Comparison of ENCODE assay signal across 8 cellular contexts in the genomic region with DNA sequence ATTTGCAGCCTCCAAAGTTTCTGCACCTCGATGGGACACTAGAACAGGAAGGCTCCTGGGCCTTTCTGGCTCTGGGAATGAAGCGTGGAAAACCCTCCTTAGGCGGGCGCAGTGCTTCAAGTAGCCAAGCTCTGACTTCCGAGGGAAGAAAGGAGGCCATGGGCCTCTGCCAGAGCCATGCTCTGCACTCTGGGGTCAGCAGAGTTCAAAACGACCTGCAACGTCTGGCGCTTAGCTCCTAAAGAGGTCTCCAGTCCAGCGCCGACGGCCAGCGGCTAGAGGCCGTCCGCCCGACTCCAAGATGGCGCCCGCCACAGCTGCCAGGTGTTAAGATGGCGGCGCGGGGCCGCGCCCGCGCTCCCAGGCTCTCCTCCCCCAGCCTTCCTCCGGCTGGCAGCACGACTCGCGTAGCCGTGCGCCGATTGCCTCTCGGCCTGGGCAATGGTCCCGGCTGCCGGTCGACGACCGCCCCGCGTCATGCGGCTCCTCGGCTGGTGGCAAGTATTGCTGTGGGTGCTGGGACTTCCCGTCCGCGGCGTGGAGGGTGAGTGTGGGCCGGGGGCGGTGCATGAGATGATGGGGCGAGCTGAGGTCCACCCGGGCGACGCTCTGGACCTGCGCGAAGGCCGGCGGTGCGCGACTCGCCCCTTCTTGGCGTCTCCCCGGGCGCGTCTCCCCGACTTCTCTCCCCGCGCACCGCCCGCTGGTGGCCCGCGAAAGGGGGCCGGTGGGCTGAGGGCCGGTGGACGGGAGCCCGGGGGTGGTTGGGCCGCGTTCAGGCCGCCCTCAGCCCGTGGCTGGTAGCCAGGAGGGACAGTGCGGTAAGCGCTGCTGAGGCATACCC. TPM values are rescaled to one million over a fixed set of nuclear protein-coding genes. Genes with fewer than 3 reads are reported as not detected.
DNase-seq lines count a peak whose midpoint lies in the region; ATAC-seq, FAIRE-seq and TF ChIP-seq lines count a peak whose summit lies in the region.

A gene with protein sequence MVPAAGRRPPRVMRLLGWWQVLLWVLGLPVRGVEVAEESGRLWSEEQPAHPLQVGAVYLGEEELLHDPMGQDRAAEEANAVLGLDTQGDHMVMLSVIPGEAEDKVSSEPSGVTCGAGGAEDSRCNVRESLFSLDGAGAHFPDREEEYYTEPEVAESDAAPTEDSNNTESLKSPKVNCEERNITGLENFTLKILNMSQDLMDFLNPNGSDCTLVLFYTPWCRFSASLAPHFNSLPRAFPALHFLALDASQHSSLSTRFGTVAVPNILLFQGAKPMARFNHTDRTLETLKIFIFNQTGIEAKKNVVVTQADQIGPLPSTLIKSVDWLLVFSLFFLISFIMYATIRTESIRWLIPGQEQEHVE (plus strand): TSS at position 385 of the 844 bp plus-strand sequence. CDS start 57 bp downstream, at position 442.

- H3K4me1 ChIP-seq in A549 = peaks cover 10% of the 10 kb centered on the region; the same call in 2 of the 3 replicates

- POLR2A ChIA-PET in A549 (lab: Yijun Ruan, JAX) = interaction anchor here (0.6 to 2.2 kb wide), 9 partner anchors 16 to 121 kb away, joined by 3 to 20 read pairs (median 4); a partner anchor contains a TSS

- CTCF ChIA-PET in A549 (lab: Yijun Ruan, JAX) = interaction anchor here (0.7 to 1.1 kb wide), 5 partner anchors 10 to 401 kb away, joined by 3 to 5 read pairs (median 3); a partner anchor contains a TSS

- ATAC-seq in A549 = peak; percentile 91 to 96
- ATAC-seq in GM18520 (IDR thresholded peaks at IDR 0.05; ENCODE audit: unreplicated experiment) = peak; percentile 80
- ATAC-seq in HG03066 (IDR thresholded peaks at IDR 0.05; ENCODE audit: low read depth, unreplicated experiment) = peak; percentile 75

- peak; percentile 97 for TF ChIP-seq POLR2A in A549 (IDR thresholded peaks at IDR 0.05; ENCODE audit: low read length)

- TF ChIP-seq CTCF in A549 (IDR thresholded peaks at IDR 0.05) = no peak

- 14% methylated on average over 17 of the region's 79 CpGs for WGBS in A549 (ENCODE audit: missing lambda C conversion rate)

- FAIRE-seq in A549 (lab: Jason Lieb, UNC) = no peak

- no peaks in the 10 kb centered on the region for H3K9me3 ChIP-seq in A549

- peak within 1 kb of the TSS; percentile 95 to 96 for H3K27ac ChIP-seq in A549

- DNase-seq in A549 (ENCODE audit: low read depth in 1 of 2, low spot score in 1 of 2) (peak; percentile 85 to 89), NCI-H2227 (lab: John Stamatoyannopoulos, UW; ENCODE audit: unreplicated experiment) (peak; percentile 86), islet precursor cell (peak; percentile 94)
- peak; percentile 57 for DNase-seq in activated CD4-positive, CD25-positive, alpha-beta regulatory T cell treated with anti-CD3 and anti-CD28 coated beads, Interleukin-2, amount 50 U/mL, for 16 hours (ENCODE audit: low read depth, low spot score)
- DNase-seq in central memory CD4-positive, alpha-beta T cell = peak; percentile 77
- DNase-seq in stimulated activated CD4-positive, alpha-beta T cell treated with anti-CD3 and anti-CD28 coated beads, Interleukin-12 subunit alpha, Interleukin-12 subunit beta, amount 100 ng/mL, for 48 hours (ENCODE audit: low read depth in 2 of 3, low spot score in 1 of 3) = peak; percentile 66 to 76 (median 70)

- peak within 1 kb of the TSS; percentile 78 for H3K4me3 ChIP-seq in A549

- TF ChIP-seq EP300 in A549 (IDR thresholded peaks at IDR 0.05) = no peak

- no peak for TF ChIP-seq RAD21 in A549 (conservative IDR thresholded peaks at IDR 0.05 in 1 of 2, IDR thresholded peaks at IDR 0.05 in 1 of 2)

- peak within 1 kb of the TSS; percentile 92 for H3K4me2 ChIP-seq in A549

TF ChIP-seq in A549, 52 proteins besides CTCF, POLR2A, EP300 and RAD21 (continues in another document):
- TF ChIP-seq, protein P1, sequence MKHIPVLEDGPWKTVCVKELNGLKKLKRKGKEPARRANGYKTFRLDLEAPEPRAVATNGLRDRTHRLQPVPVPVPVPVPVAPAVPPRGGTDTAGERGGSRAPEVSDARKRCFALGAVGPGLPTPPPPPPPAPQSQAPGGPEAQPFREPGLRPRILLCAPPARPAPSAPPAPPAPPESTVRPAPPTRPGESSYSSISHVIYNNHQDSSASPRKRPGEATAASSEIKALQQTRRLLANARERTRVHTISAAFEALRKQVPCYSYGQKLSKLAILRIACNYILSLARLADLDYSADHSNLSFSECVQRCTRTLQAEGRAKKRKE (CRISPR knock-in tag; IDR thresholded peaks at IDR 0.05; ENCODE audit: low read depth) = no peak
- TF ChIP-seq, protein P2, sequence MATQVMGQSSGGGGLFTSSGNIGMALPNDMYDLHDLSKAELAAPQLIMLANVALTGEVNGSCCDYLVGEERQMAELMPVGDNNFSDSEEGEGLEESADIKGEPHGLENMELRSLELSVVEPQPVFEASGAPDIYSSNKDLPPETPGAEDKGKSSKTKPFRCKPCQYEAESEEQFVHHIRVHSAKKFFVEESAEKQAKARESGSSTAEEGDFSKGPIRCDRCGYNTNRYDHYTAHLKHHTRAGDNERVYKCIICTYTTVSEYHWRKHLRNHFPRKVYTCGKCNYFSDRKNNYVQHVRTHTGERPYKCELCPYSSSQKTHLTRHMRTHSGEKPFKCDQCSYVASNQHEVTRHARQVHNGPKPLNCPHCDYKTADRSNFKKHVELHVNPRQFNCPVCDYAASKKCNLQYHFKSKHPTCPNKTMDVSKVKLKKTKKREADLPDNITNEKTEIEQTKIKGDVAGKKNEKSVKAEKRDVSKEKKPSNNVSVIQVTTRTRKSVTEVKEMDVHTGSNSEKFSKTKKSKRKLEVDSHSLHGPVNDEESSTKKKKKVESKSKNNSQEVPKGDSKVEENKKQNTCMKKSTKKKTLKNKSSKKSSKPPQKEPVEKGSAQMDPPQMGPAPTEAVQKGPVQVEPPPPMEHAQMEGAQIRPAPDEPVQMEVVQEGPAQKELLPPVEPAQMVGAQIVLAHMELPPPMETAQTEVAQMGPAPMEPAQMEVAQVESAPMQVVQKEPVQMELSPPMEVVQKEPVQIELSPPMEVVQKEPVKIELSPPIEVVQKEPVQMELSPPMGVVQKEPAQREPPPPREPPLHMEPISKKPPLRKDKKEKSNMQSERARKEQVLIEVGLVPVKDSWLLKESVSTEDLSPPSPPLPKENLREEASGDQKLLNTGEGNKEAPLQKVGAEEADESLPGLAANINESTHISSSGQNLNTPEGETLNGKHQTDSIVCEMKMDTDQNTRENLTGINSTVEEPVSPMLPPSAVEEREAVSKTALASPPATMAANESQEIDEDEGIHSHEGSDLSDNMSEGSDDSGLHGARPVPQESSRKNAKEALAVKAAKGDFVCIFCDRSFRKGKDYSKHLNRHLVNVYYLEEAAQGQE (IDR thresholded peaks at IDR 0.05) = no peak
- no peak for TF ChIP-seq CBX8 (IDR thresholded peaks at IDR 0.05)
- TF ChIP-seq CEBPB (IDR thresholded peaks at IDR 0.05) = no peak
- no peak for TF ChIP-seq FOXS1 (CRISPR knock-in tag; IDR thresholded peaks at IDR 0.05)
- TF ChIP-seq ZC3H11A (IDR thresholded peaks at IDR 0.05) = no peak
- no peak for TF ChIP-seq MAZ (IDR thresholded peaks at IDR 0.05; ENCODE audit: borderline replicate concordance, low read depth, low read length)
- no peak for TF ChIP-seq FOSB (CRISPR knock-in tag; IDR thresholded peaks at IDR 0.05)
- TF ChIP-seq HOXB13 (CRISPR knock-in tag; IDR thresholded peaks at IDR 0.05; ENCODE audit: low read depth) = peak; percentile 86
- TF ChIP-seq RNF2 (IDR thresholded peaks at IDR 0.05; ENCODE audit: borderline replicate concordance, low read depth) = no peak
- TF ChIP-seq, protein P3, sequence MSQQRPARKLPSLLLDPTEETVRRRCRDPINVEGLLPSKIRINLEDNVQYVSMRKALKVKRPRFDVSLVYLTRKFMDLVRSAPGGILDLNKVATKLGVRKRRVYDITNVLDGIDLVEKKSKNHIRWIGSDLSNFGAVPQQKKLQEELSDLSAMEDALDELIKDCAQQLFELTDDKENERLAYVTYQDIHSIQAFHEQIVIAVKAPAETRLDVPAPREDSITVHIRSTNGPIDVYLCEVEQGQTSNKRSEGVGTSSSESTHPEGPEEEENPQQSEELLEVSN (IDR thresholded peaks at IDR 0.05; ENCODE audit: borderline replicate concordance, low read depth) = peak; percentile 64; the same call in 1 of the 2 replicates
- TF ChIP-seq POLR2AphosphoS2 (conservative IDR thresholded peaks at IDR 0.05; ENCODE audit: low read length) = no peak
- no peak for TF ChIP-seq HDAC2 (IDR thresholded peaks at IDR 0.05)
- TF ChIP-seq, protein P4, sequence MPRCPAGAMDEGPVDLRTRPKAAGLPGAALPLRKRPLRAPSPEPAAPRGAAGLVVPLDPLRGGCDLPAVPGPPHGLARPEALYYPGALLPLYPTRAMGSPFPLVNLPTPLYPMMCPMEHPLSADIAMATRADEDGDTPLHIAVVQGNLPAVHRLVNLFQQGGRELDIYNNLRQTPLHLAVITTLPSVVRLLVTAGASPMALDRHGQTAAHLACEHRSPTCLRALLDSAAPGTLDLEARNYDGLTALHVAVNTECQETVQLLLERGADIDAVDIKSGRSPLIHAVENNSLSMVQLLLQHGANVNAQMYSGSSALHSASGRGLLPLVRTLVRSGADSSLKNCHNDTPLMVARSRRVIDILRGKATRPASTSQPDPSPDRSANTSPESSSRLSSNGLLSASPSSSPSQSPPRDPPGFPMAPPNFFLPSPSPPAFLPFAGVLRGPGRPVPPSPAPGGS (IDR thresholded peaks at IDR 0.05) = peak; percentile 58; the same call in 2 of the 3 replicates
- no peak for TF ChIP-seq RCOR1 (IDR thresholded peaks at IDR 0.05; ENCODE audit: low read depth, low read length)
- no peak for TF ChIP-seq ZNF302 (CRISPR knock-in tag; IDR thresholded peaks at IDR 0.05)
- TF ChIP-seq CHD4 (IDR thresholded peaks at IDR 0.05; ENCODE audit: borderline replicate concordance) = no peak
- TF ChIP-seq KDM1A (IDR thresholded peaks at IDR 0.05; ENCODE audit: low read depth) = no peak
- TF ChIP-seq NR3C1 (IDR thresholded peaks at IDR 0.05) = no peak
- TF ChIP-seq SREBF2 (IDR thresholded peaks at IDR 0.05) = no peak
- no peak for TF ChIP-seq HOXA7 (CRISPR knock-in tag; IDR thresholded peaks at IDR 0.05)
- TF ChIP-seq, protein P5, sequence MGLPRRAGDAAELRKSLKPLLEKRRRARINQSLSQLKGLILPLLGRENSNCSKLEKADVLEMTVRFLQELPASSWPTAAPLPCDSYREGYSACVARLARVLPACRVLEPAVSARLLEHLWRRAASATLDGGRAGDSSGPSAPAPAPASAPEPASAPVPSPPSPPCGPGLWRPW (IDR thresholded peaks at IDR 0.05) = no peak
- no peak for TF ChIP-seq ZSCAN20 (CRISPR knock-in tag; IDR thresholded peaks at IDR 0.05)

RNA-seq across cellular contexts. Expression of the gene that starts here (rescaled TPM):
- polyA plus RNA-seq in A549 (2011; rRNA removed) (61.0 and 85.2 TPM in 2 replicates), A549 (2017; fragmentation: RNase III; extraction: RNeasy Plus Mini Kit Qiagen cat#74134 plus additional on column Dnase treatment) (71.1 to 81.0 TPM (median 76.7 TPM) in 3 replicates)
- polyA plus RNA-seq in A549 (2012; cell fraction: cytosol; rRNA removed) = 71.2 and 76.9 TPM in 2 replicates
- polyA plus RNA-seq in A549 (2012; cell fraction: nucleus; rRNA removed) = 46.2 and 65.3 TPM in 2 replicates
- polyA minus RNA-seq in A549 (2011; rRNA and poly(A)+ RNA removed) = 40.0 and 50.5 TPM in 2 replicates

Comparison
In these comparisons a context has a peak if more than half of its experiments do, and no peak if none do; other contexts are left out.
1. Peak in every context shown above with its lines: DNase-seq, ATAC-seq, H3K4me3 ChIP-seq and H3K27ac ChIP-seq.